17 cellular contexts compared by ENCODE assay signal in the genomic region with DNA sequence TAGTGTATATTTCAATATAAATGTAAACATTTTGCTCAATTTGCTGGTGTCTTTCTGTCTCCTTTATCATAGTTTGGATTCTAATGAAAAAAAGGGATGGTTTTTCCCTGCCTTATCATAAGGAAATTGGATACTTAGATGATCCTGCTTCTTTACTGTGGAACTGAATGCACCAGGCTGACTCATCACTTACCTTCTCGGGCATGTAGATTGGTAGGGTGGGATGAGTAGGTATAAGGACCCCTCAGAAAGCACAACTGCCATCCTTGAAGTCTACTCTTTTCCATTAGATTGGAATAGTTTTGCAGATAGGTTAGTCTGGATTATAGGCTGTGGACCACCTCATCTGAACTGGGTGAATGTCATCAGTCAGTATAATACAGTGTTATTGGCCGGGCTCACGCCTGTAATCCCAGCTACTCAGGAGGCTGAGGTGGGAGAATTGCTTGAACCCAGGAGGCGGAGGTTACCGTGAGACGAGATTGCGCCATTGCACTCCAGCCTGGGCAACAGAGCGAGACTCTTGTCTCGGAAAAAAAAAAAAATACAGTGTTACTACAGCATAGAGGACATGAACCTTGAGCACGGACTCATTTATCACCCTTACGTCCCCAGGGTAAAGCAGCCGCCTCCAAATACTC. TPM values are rescaled to one million over a fixed set of nuclear protein-coding genes. Genes with fewer than 3 reads are reported as not detected.
DNase-seq lines count a peak whose midpoint lies in the region; ATAC-seq, FAIRE-seq and TF ChIP-seq lines count a peak whose summit lies in the region.
"Had no signal": no experiment of that assay in that cellular context is flagged by ENCODE, and none has a peak within 500 bp of the region (broad histone marks: within the 10 kb centered on the region; RNA-seq: fewer than 3 reads in every experiment).

No MANE protein-coding gene starts in this region.

- no peaks in the 10 kb centered on the region for H3K9me3 ChIP-seq in AG04450 (ENCODE audit: control insufficient read depth, insufficient read depth, low read length)
- no peaks in the 10 kb centered on the region for H3K9me3 ChIP-seq in endodermal cell (ENCODE audit: control insufficient read depth, low read length)
- no peaks in the 10 kb centered on the region for H3K9me3 ChIP-seq in osteoblast (ENCODE audit: low read depth, low read length)
- no peaks in the 10 kb centered on the region for H3K9me3 ChIP-seq in kidney (ENCODE audit: control insufficient read depth in 1 of 2, low read length in 2 of 2)
- H3K9me3 ChIP-seq: MG63, SJCRH30, testis had no signal

- H3K9me3 Mint-ChIP-seq in GM23338, result no peaks in the 10 kb centered on the region
- H3K9me3 Mint-ChIP-seq in endodermal cell, result no peaks in the 10 kb centered on the region
- H3K9me3 Mint-ChIP-seq: naive B cell had no signal

- H3K27me3 Mint-ChIP-seq in GM23338 (ENCODE audit: insufficient read depth, low read depth, poor library complexity) (no peaks in the 10 kb centered on the region), endodermal cell (ENCODE audit: insufficient read depth) (no peaks in the 10 kb centered on the region)
- H3K27me3 Mint-ChIP-seq: naive B cell had no signal

- H3K36me3 Mint-ChIP-seq in GM23338 (ENCODE audit: low read depth) (peaks cover 45% of the 10 kb centered on the region), endodermal cell (ENCODE audit: low read depth) (peaks cover 44% of the 10 kb centered on the region)

- peaks cover 3% of the 10 kb centered on the region for H3K79me2 ChIP-seq in GM23338 (replicated peaks; ENCODE audit: insufficient read depth)
- H3K79me2 ChIP-seq in osteoblast (ENCODE audit: insufficient read depth, low read length), result peaks cover 14% of the 10 kb centered on the region

- intact Hi-C loops in kidney (cut with DNase I), result no loop called here

- H3K4me1 ChIP-seq in GM23338 (ENCODE audit: insufficient read depth) (no peaks in the 10 kb centered on the region), endodermal cell (ENCODE audit: control insufficient read depth, insufficient read depth, low read length) (peaks cover 4% of the 10 kb centered on the region), osteoblast (ENCODE audit: insufficient read depth, low read length) (peaks cover 34% of the 10 kb centered on the region), kidney (ENCODE audit: control insufficient read depth in 1 of 2, insufficient read depth in 1 of 2, low read depth in 1 of 2, low read length in 2 of 2) (peaks cover 8 to 9% of the 10 kb centered on the region in 2 donors)
- H3K4me1 ChIP-seq: SJCRH30 had no signal

- no peak for TF ChIP-seq CTCF in AG04450 (IDR thresholded peaks at IDR 0.05; ENCODE audit: low read depth, low read length)
- TF ChIP-seq CTCF in GM23338 (conservative IDR thresholded peaks at IDR 0.05; ENCODE audit: low read depth in 2 of 2), result no peak
- no peak for TF ChIP-seq CTCF in endodermal cell (conservative IDR thresholded peaks at IDR 0.05)
- TF ChIP-seq CTCF in osteoblast (IDR thresholded peaks at IDR 0.05; ENCODE audit: extremely low read depth, low read depth, low read length), result no peak
- TF ChIP-seq CTCF in kidney (IDR thresholded peaks at IDR 0.05; ENCODE audit: borderline replicate concordance, extremely low read depth, insufficient read depth), result no peak

- no peak for DNase-seq in AG04450 (ENCODE audit: low read depth, low spot score)
- no peak for DNase-seq in GM23338 (ENCODE audit: low spot score)
- no peak for DNase-seq in endodermal cell
- no peak for DNase-seq in osteoblast (ENCODE audit: insufficient read length, low spot score, missing footprints)
- DNase-seq in kidney, result no peak
- no peak for DNase-seq in stimulated activated CD4-positive, alpha-beta T cell treated with anti-CD3 and anti-CD28 coated beads, Interleukin-2, amount 100 ng/mL, for 24 hours
- DNase-seq in stimulated activated CD8-positive, alpha-beta memory T cell treated with anti-CD3 and anti-CD28 coated beads, Interleukin-4, amount 100 ng/mL, for 48 hours, result no peak
- no peak for DNase-seq in T-helper 2 cell
- DNase-seq: activated CD4-positive, CD25-positive, alpha-beta regulatory T cell treated with anti-CD3 and anti-CD28 coated beads, Interleukin-2, amount 50 U/mL, for 72 hours; H7; MG63; naive B cell; NCI-H187; NCI-H345; SJCRH30 had no signal

- FAIRE-seq in kidney (lab: Jason Lieb, UNC), result no peak
- FAIRE-seq: endometrium had no signal

- H3K9ac ChIP-seq in endodermal cell (ENCODE audit: extremely low read depth, low read length, poor library complexity, severe bottlenecking), result no peak overlapping the region
- H3K9ac ChIP-seq in kidney (ENCODE audit: low read length in 2 of 2), result no peak overlapping the region

- H3K4me3 Mint-ChIP-seq in GM23338, result no peak overlapping the region
- H3K4me3 Mint-ChIP-seq in endodermal cell, result no peak overlapping the region
- H3K4me3 Mint-ChIP-seq: naive B cell had no signal

- H4K20me1 ChIP-seq in GM23338 (replicated peaks; ENCODE audit: insufficient read depth), result peaks cover 23% of the 10 kb centered on the region
- H4K20me1 ChIP-seq in osteoblast (ENCODE audit: insufficient read depth, low read length), result peaks cover 11% of the 10 kb centered on the region

- H3K27me3 ChIP-seq in AG04450 (ENCODE audit: control insufficient read depth, insufficient read depth, low read length), result no peaks in the 10 kb centered on the region
- H3K27me3 ChIP-seq in GM23338 (ENCODE audit: insufficient read depth), result no peaks in the 10 kb centered on the region
- no peaks in the 10 kb centered on the region for H3K27me3 ChIP-seq in endodermal cell (ENCODE audit: control insufficient read depth, insufficient read depth, low read length, poor library complexity, severe bottlenecking)
- H3K27me3 ChIP-seq in osteoblast (ENCODE audit: insufficient read depth, low read length), result no peaks in the 10 kb centered on the region
- H3K27me3 ChIP-seq: MG63, SJCRH30, testis had no signal

- H3K36me3 ChIP-seq in GM23338 (ENCODE audit: insufficient read depth) (peaks cover 28% of the 10 kb centered on the region), endodermal cell (ENCODE audit: control insufficient read depth, insufficient read depth, low read length) (peaks cover 80% of the 10 kb centered on the region), osteoblast (ENCODE audit: insufficient read depth, low read length) (peaks cover 21% of the 10 kb centered on the region), kidney (ENCODE audit: control insufficient read depth in 1 of 2, insufficient read depth in 2 of 2, low read length in 2 of 2) (peaks cover 15 to 17% of the 10 kb centered on the region in 2 donors)

- H3K27ac Mint-ChIP-seq in GM23338, result no peak overlapping the region
- H3K27ac Mint-ChIP-seq in endodermal cell, result peak overlapping the region; percentile 59

- H2AFZ ChIP-seq in GM23338, result no peak overlapping the region
- H2AFZ ChIP-seq in osteoblast (ENCODE audit: low read length), result no peak overlapping the region

- 83 to 89% methylated on average over 12 of the region's 12 CpGs for WGBS in endodermal cell (ENCODE audit: insufficient coverage in 1 of 2, insufficient read length in 1 of 2), 2 experiments

- no peak for ATAC-seq in GM23338

- H3K4me1 Mint-ChIP-seq in GM23338, result peaks cover 13% of the 10 kb centered on the region; the same call in 2 of the 3 replicates
- peaks cover 25% of the 10 kb centered on the region for H3K4me1 Mint-ChIP-seq in endodermal cell

- POLR2A ChIA-PET in AG04450 (lab: Yijun Ruan, JAX), result interaction anchor here (0.7 to 1.9 kb wide), 2 partner anchors 8 to 291 kb away, joined by 5 to 20 read pairs; a partner anchor contains a TSS

- H3F3A ChIP-seq in GM23338 (replicated peaks; ENCODE audit: low read depth), result 0 out of 2 replicates have a peak, but pooled peaks cover 10% of the 10 kb centered on the region

- CTCF ChIA-PET in AG04450 (lab: Charles Lee), result interaction anchor here (1.8 to 1.9 kb wide), 2 partner anchors 10 to 439 kb away, joined by 4 to 6 read pairs; no protein-coding TSS in a partner anchor

- H3K4me2 ChIP-seq in GM23338 (no peak overlapping the region), osteoblast (ENCODE audit: insufficient read depth, low read length) (no peak overlapping the region)

- H3K27ac ChIP-seq in AG04450 (ENCODE audit: low read depth, low read length), result peak overlapping the region; percentile 39
- peak overlapping the region; percentile 52; the same call in 1 of the 2 replicates for H3K27ac ChIP-seq in GM23338 (ENCODE audit: low read depth)
- peak overlapping the region; percentile 4 for H3K27ac ChIP-seq in endodermal cell (ENCODE audit: low read depth, low read length)
- peak overlapping the region; percentile 42 for H3K27ac ChIP-seq in osteoblast (ENCODE audit: low read depth, low read length)
- H3K27ac ChIP-seq in kidney (ENCODE audit: low read depth in 2 of 2, low read length in 2 of 2), result no peak overlapping the region
- H3K27ac ChIP-seq: SJCRH30 had no signal

- H3K4me3 ChIP-seq in AG04450 (ENCODE audit: low read depth, low read length), result no peak overlapping the region
- no peak overlapping the region for H3K4me3 ChIP-seq in GM23338
- H3K4me3 ChIP-seq in endodermal cell (ENCODE audit: low read length), result no peak overlapping the region
- no peak overlapping the region for H3K4me3 ChIP-seq in osteoblast (ENCODE audit: insufficient read depth, low read length)
- no peak overlapping the region for H3K4me3 ChIP-seq in kidney (ENCODE audit: low read length in 2 of 2)
- H3K4me3 ChIP-seq: MG63, SJCRH30, testis had no signal

- H3K9me2 ChIP-seq in GM23338 (ENCODE audit: insufficient read depth), result no peaks in the 10 kb centered on the region

RNA-seq across cellular contexts. Expression of a gene that starts 7.4 kb away (rescaled TPM):
- 32.5 and 45.0 TPM in 2 replicates for polyA plus RNA-seq in AG04450 (2011; rRNA removed)
- polyA minus RNA-seq in AG04450 (2011; rRNA and poly(A)+ RNA removed), result 59.4 and 84.3 TPM in 2 replicates
- 11.3 and 12.1 TPM in 2 replicates for total RNA-seq in GM23338 (2014; rRNA removed; shearing (Covaris generic))
- 7.5 and 9.2 TPM in 2 replicates for polyA plus RNA-seq in GM23338 (2016; fragmentation: Nextera tagmentation; extraction: Ambion mirVana)
- total RNA-seq in endodermal cell, result 10 to 100 TPM; 39.3 to 43.0 TPM
- 23.7 TPM for polyA plus RNA-seq in endodermal cell (2013, experiment 1 of 2)
- 21.9 TPM for polyA plus RNA-seq in endodermal cell (2013, experiment 2 of 2)
- 27.5 and 35.7 TPM in 2 replicates for total RNA-seq in osteoblast
- 37.4 TPM for total RNA-seq in kidney
- 16.4 TPM for polyA plus RNA-seq in kidney (ENCODE audit: insufficient read depth, low read depth, low replicate concordance)

RNA-seq across cellular contexts. Expression of a gene that starts 27.0 kb away (rescaled TPM):
- polyA plus RNA-seq in AG04450 (2011; rRNA removed) (46.1 and 48.8 TPM in 2 replicates), GM23338 (2016; fragmentation: Nextera tagmentation; extraction: Ambion mirVana) (74.1 and 87.5 TPM in 2 replicates), kidney (ENCODE audit: insufficient read depth, low read depth, low replicate concordance) (29.4 TPM)
- 171 and 207 TPM in 2 replicates for polyA minus RNA-seq in AG04450 (2011; rRNA and poly(A)+ RNA removed)
- 143 and 148 TPM in 2 replicates for total RNA-seq in GM23338 (2014; rRNA removed; shearing (Covaris generic))
- total RNA-seq in endodermal cell (100 to 1,000 TPM; 114 to 115 TPM), osteoblast (141 and 151 TPM in 2 replicates), kidney (90.2 TPM)
- 70.0 TPM for polyA plus RNA-seq in endodermal cell (2013, experiment 1 of 2)
- 63.5 TPM for polyA plus RNA-seq in endodermal cell (2013, experiment 2 of 2)

RNA-seq across cellular contexts. Expression of a gene that starts 28.0 kb away (rescaled TPM):
- polyA plus RNA-seq in AG04450 (2011; rRNA removed) (3,100 and 3,444 TPM in 2 replicates), GM23338 (2016; fragmentation: Nextera tagmentation; extraction: Ambion mirVana) (86.8 TPM in 2 replicates), kidney (ENCODE audit: insufficient read depth, low read depth, low replicate concordance) (776 TPM)
- 838 and 956 TPM in 2 replicates for polyA minus RNA-seq in AG04450 (2011; rRNA and poly(A)+ RNA removed)
- total RNA-seq in GM23338 (2014; rRNA removed; shearing (Covaris generic)), result 130 and 138 TPM in 2 replicates
- total RNA-seq in endodermal cell (100 to 1,000 TPM; 228 to 412 TPM), osteoblast (3,614 and 3,853 TPM in 2 replicates), kidney (846 TPM)
- polyA plus RNA-seq in endodermal cell (2013, experiment 1 of 2), result 375 TPM
- polyA plus RNA-seq in endodermal cell (2013, experiment 2 of 2), result 542 TPM

Comparison
In these comparisons a context has a peak if more than half of its experiments do, and no peak if none do; other contexts are left out.
1. H3K27ac ChIP-seq: peak in AG04450 (single experiment), GM23338 (single experiment), endodermal cell (single experiment) and osteoblast (single experiment); none in kidney (0 of 2).